Comparison of ENCODE assay signal across 18 cellular contexts in genomic region chr18:58373486-58373885, GRCh38.
A peak's percentile ranks its signal among the peaks of the same experiment; 100 is the strongest.
DNase-seq lines count a peak whose midpoint lies in the region; TF ChIP-seq lines count a peak whose summit lies in the region.
"Had no signal": no experiment of that assay in that cellular context is flagged by ENCODE, and none has a peak within 500 bp of the region (broad histone marks: within the 10 kb centered on the region; RNA-seq: fewer than 3 reads in every experiment).

No MANE protein-coding gene starts in this region.

- H3K27me3 ChIP-seq in esophagus muscularis mucosa (no peaks in the 10 kb centered on the region), right atrium auricular region (no peaks in the 10 kb centered on the region)
- H3K27me3 ChIP-seq: BLaER1 treated with 17β-estradiol and CSF1 and Interleukin-3, amounts not matched to agents 10 nM and 100 nM had no signal

- no peaks in the 10 kb centered on the region for H3K9me3 ChIP-seq in esophagus muscularis mucosa
- no peaks in the 10 kb centered on the region for H3K9me3 ChIP-seq in right atrium auricular region

- H3K36me3 ChIP-seq in esophagus muscularis mucosa (peaks cover 4 to 82% (median 46%) of the 10 kb centered on the region in 4 donors), right atrium auricular region (peaks cover 30% of the 10 kb centered on the region)

- H3K4me1 ChIP-seq in esophagus muscularis mucosa (no peaks in the 10 kb centered on the region), right atrium auricular region (no peaks in the 10 kb centered on the region)

- 92% methylated on average over 5 of the region's 5 CpGs for WGBS in esophagus muscularis mucosa

- TF ChIP-seq POLR2A in esophagus muscularis mucosa (IDR thresholded peaks at IDR 0.05; ENCODE audit: low read depth) = no peak

- DNase-seq in NCI-H1417 (lab: John Stamatoyannopoulos, UW) = peak; percentile 21 to 72 (median 30)
- no peak for DNase-seq in NCI-H1417 treated with DMSO at 0.1 percent for 48 hours (lab: John Stamatoyannopoulos, UW)
- DNase-seq in DMS153 treated with DMSO at 0.1 percent for 48 hours (lab: John Stamatoyannopoulos, UW; ENCODE audit: unreplicated experiment) = peak; percentile 36
- peak; percentile 46 for DNase-seq in NCI-H146 treated with DMSO at 0.1 percent for 48 hours (lab: John Stamatoyannopoulos, UW; ENCODE audit: unreplicated experiment)
- DNase-seq in esophagus muscularis mucosa (ENCODE audit: extremely low spot score) = peak; percentile 45
- DNase-seq in GM13977 (ENCODE audit: low spot score) = no peak
- DNase-seq in activated naive CD4-positive, alpha-beta T cell (lab: John Stamatoyannopoulos, UW) = no peak
- DNase-seq in right atrium auricular region (ENCODE audit: low spot score) = no peak
- DNase-seq: 8988T, DND-41, GDM1, KBM-7, NCI-H2107, NCI-H526, T-cell had no signal

- H3K27ac ChIP-seq in esophagus muscularis mucosa (replicated peaks in 1 of 4) (no peak overlapping the region), right atrium auricular region (no peak overlapping the region)
- H3K27ac ChIP-seq: BLaER1 treated with 17β-estradiol and CSF1 and Interleukin-3, amounts not matched to agents 10 nM and 100 nM; SK-N-MC had no signal

- H3K4me3 ChIP-seq in esophagus muscularis mucosa = no peak overlapping the region
- H3K4me3 ChIP-seq in right atrium auricular region = no peak overlapping the region
- H3K4me3 ChIP-seq: BLaER1 treated with 17β-estradiol and CSF1 and Interleukin-3, amounts not matched to agents 10 nM and 100 nM; GM23338; SK-N-MC had no signal

- TF ChIP-seq CTCF in esophagus muscularis mucosa (IDR thresholded peaks at IDR 0.05) (no peak), GM13977 (IDR thresholded peaks at IDR 0.05; ENCODE audit: extremely low read depth, insufficient read depth, missing control alignments) (no peak), right atrium auricular region (IDR thresholded peaks at IDR 0.05) (no peak)

- no peak for TF ChIP-seq EP300 in esophagus muscularis mucosa (IDR thresholded peaks at IDR 0.05)

- intact Hi-C loops in esophagus muscularis mucosa (cut with DNase I) = no loop called here

- in situ Hi-C loops in GM13977 (cut with MboI; ENCODE audit: low pct_unique_long_range_greater_than_20kb, low sequenced_read_pairs, unreplicated experiment) = no loop called here

Comparison
In these comparisons a context has a peak if more than half of its experiments do, and no peak if none do; other contexts are left out.
1. DNase-seq: peak in NCI-H1417 (3 of 3), DMS153 treated with DMSO at 0.1 percent for 48 hours (single experiment), NCI-H146 treated with DMSO at 0.1 percent for 48 hours (single experiment) and esophagus muscularis mucosa (single experiment); none in NCI-H1417 treated with DMSO at 0.1 percent for 48 hours (single experiment), GM13977 (single experiment), activated naive CD4-positive, alpha-beta T cell (0 of 4) and right atrium auricular region (single experiment).